Comparison of ENCODE assay signal across 17 cellular contexts in the genomic region with DNA sequence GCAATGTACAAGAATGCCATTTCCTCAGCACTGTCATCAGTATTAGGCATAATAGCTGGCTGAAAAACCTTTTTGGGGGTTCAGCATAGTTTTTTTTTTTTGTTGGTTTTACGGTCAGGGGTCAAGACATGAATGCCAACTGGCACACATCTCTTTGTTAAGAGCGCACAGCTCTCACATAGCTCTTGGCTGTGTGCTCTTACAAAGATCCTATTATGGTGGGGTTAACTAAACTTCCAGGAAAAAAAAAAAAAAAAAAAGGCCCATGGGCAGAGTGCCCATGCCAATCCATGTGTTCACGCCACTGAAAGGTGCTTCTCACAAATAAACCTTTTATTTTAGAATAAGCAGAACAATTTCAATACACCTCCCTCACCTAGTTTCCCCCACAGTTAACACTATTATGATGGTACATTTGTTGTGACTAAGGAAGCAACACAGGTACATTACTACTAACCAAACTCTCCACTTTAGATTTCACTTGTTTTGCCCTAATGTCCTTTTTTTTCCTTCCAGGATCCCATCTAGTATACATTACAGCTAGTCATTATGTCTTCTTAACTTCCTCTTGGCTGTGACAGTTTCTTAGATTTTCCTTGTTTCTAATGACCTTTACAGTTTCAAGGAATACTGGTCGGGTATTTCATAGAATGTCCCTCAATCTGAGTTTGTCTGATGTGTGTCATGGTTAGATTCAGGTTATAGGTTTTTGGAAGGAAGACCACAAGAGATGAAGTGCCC. TPM values are rescaled to one million over a fixed set of nuclear protein-coding genes. Genes with fewer than 3 reads are reported as not detected.
DNase-seq lines count a peak whose midpoint lies in the region; ATAC-seq, FAIRE-seq and TF ChIP-seq lines count a peak whose summit lies in the region.
"Had no signal": no experiment of that assay in that cellular context is flagged by ENCODE, and none has a peak within 500 bp of the region (broad histone marks: within the 10 kb centered on the region; RNA-seq: fewer than 3 reads in every experiment).

No MANE protein-coding gene starts in this region.

- no peaks in the 10 kb centered on the region for H3K9me3 ChIP-seq in PC-9 (ENCODE audit: insufficient read depth, low read depth)
- H3K9me3 ChIP-seq in duodenal mucosa (ENCODE audit: control insufficient read depth in 1 of 2, low read length in 2 of 2): no peaks in the 10 kb centered on the region
- no peaks in the 10 kb centered on the region for H3K9me3 ChIP-seq in keratinocyte (ENCODE audit: control insufficient read depth, low read depth, low read length)
- H3K9me3 ChIP-seq: SK-N-SH had no signal

- no peaks in the 10 kb centered on the region for H3K79me2 ChIP-seq in PC-9 (ENCODE audit: low read depth)
- no peaks in the 10 kb centered on the region for H3K79me2 ChIP-seq in keratinocyte (ENCODE audit: control insufficient read depth, insufficient read depth, low read length)

- H3K4me3 ChIP-seq in PC-9: no peak overlapping the region
- no peak overlapping the region for H3K4me3 ChIP-seq in duodenal mucosa (ENCODE audit: low read depth in 1 of 2, low read length in 2 of 2)
- H3K4me3 ChIP-seq in keratinocyte (ENCODE audit: control insufficient read depth in 2 of 3, extremely low read depth in 1 of 3, insufficient read depth in 2 of 3, low read depth in 1 of 3, low read length in 3 of 3): no peak overlapping the region
- H3K4me3 ChIP-seq: GM23338, K562 had no signal

- H2AFZ ChIP-seq in PC-9 (no peak overlapping the region), keratinocyte (ENCODE audit: control insufficient read depth, low read length) (no peak overlapping the region)
- H2AFZ ChIP-seq: GM23338 had no signal

- in situ Hi-C loops in GM13977 (cut with MboI; ENCODE audit: low pct_unique_long_range_greater_than_20kb, low sequenced_read_pairs, unreplicated experiment): no loop called here

- peaks cover 27% of the 10 kb centered on the region for H3K36me3 Mint-ChIP-seq in type B pancreatic cell
- H3K36me3 Mint-ChIP-seq in natural killer cell treated with Interleukin-12 subunit alpha and Interleukin-12 subunit beta and Interleukin-15 and Interleukin-18, amount 100 ng/mL, for 72 hours: peaks cover 5% of the 10 kb centered on the region

- dilution Hi-C loops in keratinocyte (cut with MboI; ENCODE audit: extremely low pct_ligation_motif_present, low sequenced_read_pairs): no loop called here

- H3K27me3 ChIP-seq in PC-9 (ENCODE audit: insufficient read depth, low read depth) (no peaks in the 10 kb centered on the region), duodenal mucosa (ENCODE audit: control insufficient read depth in 1 of 2, insufficient read depth in 2 of 2, low read length in 2 of 2) (no peaks in the 10 kb centered on the region), keratinocyte (ENCODE audit: control insufficient read depth, extremely low read depth, insufficient read depth, low read length) (no peaks in the 10 kb centered on the region)

- H3K27me3 Mint-ChIP-seq in type B pancreatic cell: no peaks in the 10 kb centered on the region
- no peaks in the 10 kb centered on the region for H3K27me3 Mint-ChIP-seq in natural killer cell treated with Interleukin-12 subunit alpha and Interleukin-12 subunit beta and Interleukin-15 and Interleukin-18, amount 100 ng/mL, for 72 hours

- no peak for ATAC-seq in Right ventricle myocardium inferior
- no peak for ATAC-seq in natural killer cell treated with Interleukin-12 subunit alpha and Interleukin-12 subunit beta and Interleukin-15 and Interleukin-18, amount 100 ng/mL, for 72 hours
- ATAC-seq: GM23338, K562 had no signal

- H3K4me1 Mint-ChIP-seq in type B pancreatic cell (ENCODE audit: unreplicated experiment): no peaks in the 10 kb centered on the region
- no peaks in the 10 kb centered on the region for H3K4me1 Mint-ChIP-seq in natural killer cell treated with Interleukin-12 subunit alpha and Interleukin-12 subunit beta and Interleukin-15 and Interleukin-18, amount 100 ng/mL, for 72 hours (ENCODE audit: low read depth in 2 of 2)

- no peak for FAIRE-seq in keratinocyte (lab: Jason Lieb, UNC)
- FAIRE-seq: G401.6, K562 had no signal

- peaks cover 27% of the 10 kb centered on the region for H3F3A ChIP-seq in PC-9 (ENCODE audit: insufficient read depth, low read depth)

- H3K36me3 ChIP-seq in PC-9 (ENCODE audit: low read depth) (peaks cover 51% of the 10 kb centered on the region), duodenal mucosa (ENCODE audit: control insufficient read depth in 1 of 2, insufficient read depth in 2 of 2, low read length in 2 of 2) (peaks cover 16 to 41% of the 10 kb centered on the region in 2 donors), keratinocyte (ENCODE audit: control insufficient read depth in 2 of 2, extremely low read depth in 1 of 2, insufficient read depth in 2 of 2, low read length in 2 of 2) (peaks cover 11 to 14% of the 10 kb centered on the region in 2 experiments)

- TF ChIP-seq CTCF in PC-9 (conservative IDR thresholded peaks at IDR 0.05) (no peak), keratinocyte (optimal IDR thresholded peaks at IDR 0.05 in 1 of 3, IDR thresholded peaks at IDR 0.05 in 1 of 3, conservative IDR thresholded peaks at IDR 0.05 in 1 of 3; ENCODE audit: extremely low read depth in 1 of 3, insufficient read depth in 2 of 3, low read length in 3 of 3) (no peak), type B pancreatic cell (conservative IDR thresholded peaks at IDR 0.05) (no peak), GM13977 (IDR thresholded peaks at IDR 0.05; ENCODE audit: extremely low read depth, insufficient read depth, missing control alignments) (no peak)

- POLR2A ChIA-PET in PC-9 (lab: Charles Lee; ENCODE audit: unreplicated experiment): interaction anchor here (0.9 kb wide), 1 partner anchor 41 kb away, joined by 3 read pairs; no protein-coding TSS in a partner anchor

- no TSS peak for BruUV-seq in PC-9 (replicated peaks; lab: Mats Ljungman, UMichigan)

- H3K27ac Mint-ChIP-seq in type B pancreatic cell: peak overlapping the region; percentile 96
- no peak overlapping the region for H3K27ac Mint-ChIP-seq in natural killer cell treated with Interleukin-12 subunit alpha and Interleukin-12 subunit beta and Interleukin-15 and Interleukin-18, amount 100 ng/mL, for 72 hours
- H3K27ac Mint-ChIP-seq: GM23338 had no signal

- H3K27ac ChIP-seq in PC-9 (peak overlapping the region; percentile 84), duodenal mucosa (ENCODE audit: low read depth, low read length) (peak overlapping the region; percentile 7), keratinocyte (ENCODE audit: control insufficient read depth, insufficient read depth, low read length) (peak overlapping the region; percentile 23)

- H3K4me1 ChIP-seq in PC-9 (replicated peaks; ENCODE audit: insufficient read depth): peaks cover 28% of the 10 kb centered on the region
- peaks cover 0 to 7% of the 10 kb centered on the region in 2 donors for H3K4me1 ChIP-seq in duodenal mucosa (ENCODE audit: control insufficient read depth in 1 of 2, insufficient read depth in 2 of 2, low read length in 2 of 2)
- no peaks in the 10 kb centered on the region for H3K4me1 ChIP-seq in keratinocyte (ENCODE audit: control insufficient read depth, extremely low read depth, insufficient read depth, low read length)

- no peak overlapping the region for H3K4me2 ChIP-seq in PC-9
- no peak overlapping the region for H3K4me2 ChIP-seq in keratinocyte (ENCODE audit: control insufficient read depth, extremely low read depth, insufficient read depth, low read depth, low read length)
- H3K4me2 ChIP-seq: GM23338, SK-N-SH had no signal

- H3K9me2 ChIP-seq in PC-9 (ENCODE audit: insufficient read depth): no peaks in the 10 kb centered on the region
- H3K9me2 ChIP-seq: SK-N-SH had no signal

- H4K20me1 ChIP-seq in PC-9 (ENCODE audit: insufficient read depth) (no peaks in the 10 kb centered on the region), keratinocyte (ENCODE audit: control insufficient read depth, extremely low read depth, insufficient read depth, low read length) (no peaks in the 10 kb centered on the region)

- peak overlapping the region in 1 of 2 donors; percentile 20 for H3K9ac ChIP-seq in duodenal mucosa (ENCODE audit: low read depth in 1 of 2, low read length in 2 of 2)
- no peak overlapping the region for H3K9ac ChIP-seq in keratinocyte (ENCODE audit: control insufficient read depth, extremely low read depth, insufficient read depth, low read length)
- H3K9ac ChIP-seq: SK-N-SH had no signal

- CTCF ChIA-PET in PC-9 (lab: Charles Lee): no interaction called here

- no peak overlapping the region for H3K4me3 Mint-ChIP-seq in type B pancreatic cell
- no peak overlapping the region for H3K4me3 Mint-ChIP-seq in natural killer cell treated with Interleukin-12 subunit alpha and Interleukin-12 subunit beta and Interleukin-15 and Interleukin-18, amount 100 ng/mL, for 72 hours
- H3K4me3 Mint-ChIP-seq: GM23338 had no signal

- no peaks in the 10 kb centered on the region for H3K9me1 ChIP-seq in keratinocyte (ENCODE audit: control insufficient read depth, extremely low read depth, insufficient read depth, low read length)

- DNase-seq in PC-9 (peak in 1 of 2 experiments; percentile 58), keratinocyte (ENCODE audit: low read depth, low spot score) (no peak), type B pancreatic cell (ENCODE audit: extremely low spot score, unreplicated experiment) (no peak), GM13977 (ENCODE audit: low spot score) (no peak), Right ventricle myocardium inferior (ENCODE audit: missing footprints) (no peak)
- no peak for DNase-seq in natural killer cell treated with Interleukin-12 subunit alpha and Interleukin-12 subunit beta and Interleukin-15 and Interleukin-18, amount 100 ng/mL, for 72 hours (ENCODE audit: low spot score)
- DNase-seq: DND-41, MV-4-11, NCI-H1417 treated with DMSO at 0.1 percent for 48 hours, NCI-H1930, NCI-H446, Right ventricle myocardium superior, SK-N-SH had no signal

- no peaks in the 10 kb centered on the region for H3K9me3 Mint-ChIP-seq in type B pancreatic cell
- H3K9me3 Mint-ChIP-seq in natural killer cell treated with Interleukin-12 subunit alpha and Interleukin-12 subunit beta and Interleukin-15 and Interleukin-18, amount 100 ng/mL, for 72 hours: no peaks in the 10 kb centered on the region
- H3K9me3 Mint-ChIP-seq: GM23338 had no signal

- intact Hi-C loops in PC-9 (cut with micrococcal nuclease; ENCODE audit: unreplicated experiment) (no loop called here), Right ventricle myocardium inferior (cut with DNase I) (no loop called here)

RNA-seq across cellular contexts. Expression of a gene that starts 56.3 kb away (rescaled TPM):
- total RNA-seq in PC-9 (2021): 19.2 and 22.6 TPM in 2 replicates
- 14.1 to 24.3 TPM (median 20.9 TPM) in 3 replicates for polyA plus RNA-seq in keratinocyte
- polyA plus RNA-seq in keratinocyte (2011; ENCODE audit: low read depth): 13.1 TPM
- polyA plus RNA-seq in keratinocyte (2011; cell fraction: cytosol; rRNA removed): 22.9 and 25.1 TPM in 2 replicates
- 8.1 and 14.2 TPM in 2 replicates for polyA plus RNA-seq in keratinocyte (2011; cell fraction: nucleus; rRNA removed)
- polyA plus RNA-seq in keratinocyte (2012; ENCODE audit: low replicate concordance): 12.3 and 23.5 TPM in 2 replicates
- 2.3 to 7.5 TPM (median 2.7 TPM) in 3 replicates for polyA minus RNA-seq in keratinocyte
- 10.0 TPM for polyA minus RNA-seq in keratinocyte (2011; cell fraction: cytosol; rRNA and poly(A)+ RNA removed)
- polyA minus RNA-seq in keratinocyte (2011; cell fraction: nucleus; rRNA and poly(A)+ RNA removed): 0.74 and 1.6 TPM in 2 replicates
- 8.7 and 13.1 TPM in 2 replicates for total RNA-seq in type B pancreatic cell (ENCODE audit: low replicate concordance)
- 30.1 TPM for total RNA-seq in Right ventricle myocardium inferior
- total RNA-seq in natural killer cell treated with Interleukin-12 subunit alpha and Interleukin-12 subunit beta and Interleukin-15 and Interleukin-18, amount 100 ng/mL, for 72 hours: 10 to 100 TPM in 1 of 2 donors, 1 to 10 TPM in 1; 8.3 to 10.4 TPM
- total RNA-seq: K562 had no signal
- polyA plus RNA-seq: K562 had no signal

Comparison
In these comparisons a context has a peak if more than half of its experiments do, and no peak if none do; other contexts are left out.
1. H3K27ac ChIP-seq: peak in every context shown above with its lines; median percentile 84 in PC-9; 23 in keratinocyte; 7 in duodenal mucosa.